In genomic region chr1:186218661-186219352, GRCh38 we compare ENCODE assay signal across 14 cellular contexts.
DNase-seq lines count a peak whose midpoint lies in the region; ATAC-seq and TF ChIP-seq lines count a peak whose summit lies in the region.
"Had no signal": no experiment of that assay in that cellular context is flagged by ENCODE, and none has a peak within 500 bp of the region (broad histone marks: within the 10 kb centered on the region; RNA-seq: fewer than 3 reads in every experiment).

No MANE protein-coding gene starts in this region.

- H3K4me3 ChIP-seq in MM.1S (ENCODE audit: low read length) (no peak overlapping the region), smooth muscle cell (no peak overlapping the region)
- H3K4me3 ChIP-seq: suprapubic skin had no signal

- ATAC-seq in GM19372 (IDR thresholded peaks at IDR 0.05; ENCODE audit: low read depth, unreplicated experiment), result peak; percentile 70
- ATAC-seq in HG02763 (IDR thresholded peaks at IDR 0.05; ENCODE audit: unreplicated experiment), result peak; percentile 71
- no peak for ATAC-seq in HG03280 (IDR thresholded peaks at IDR 0.05; ENCODE audit: unreplicated experiment)
- ATAC-seq: right cardiac atrium had no signal

- peak overlapping the region; percentile 36; the same call in 1 of the 2 replicates for H3K27ac ChIP-seq in MM.1S (ENCODE audit: low read length)
- peak overlapping the region; percentile 77 for H3K27ac ChIP-seq in smooth muscle cell (ENCODE audit: low read depth)
- H3K27ac ChIP-seq: suprapubic skin had no signal

- H3K36me3 ChIP-seq in MM.1S (replicated peaks; ENCODE audit: insufficient read depth, low read length) (no peaks in the 10 kb centered on the region), smooth muscle cell (ENCODE audit: low read depth) (no peaks in the 10 kb centered on the region)
- H3K36me3 ChIP-seq: suprapubic skin had no signal

- H2AFZ ChIP-seq in MM.1S (ENCODE audit: low read length), result 0 out of 2 replicates have a peak overlapping the region, but pooled peaks have one; percentile 8
- no peak overlapping the region for H2AFZ ChIP-seq in smooth muscle cell (ENCODE audit: low read depth)

- TF ChIP-seq CTCF in MM.1S (IDR thresholded peaks at IDR 0.05; ENCODE audit: low read length) (no peak), smooth muscle cell (IDR thresholded peaks at IDR 0.05; ENCODE audit: borderline replicate concordance, insufficient read depth, poor library complexity, severe bottlenecking) (no peak)

- H3K9ac ChIP-seq in MM.1S (ENCODE audit: low read length) (no peak overlapping the region), smooth muscle cell (ENCODE audit: low read depth) (no peak overlapping the region)

- H3K36me3 Mint-ChIP-seq in immature natural killer cell, result no peaks in the 10 kb centered on the region

- H3K27ac Mint-ChIP-seq in immature natural killer cell, result no peak overlapping the region

- H3F3A ChIP-seq in MM.1S (ENCODE audit: insufficient read depth, low read length) (peaks cover 6% of the 10 kb centered on the region; the same call in 1 of the 2 replicates), smooth muscle cell (ENCODE audit: low read depth) (peaks cover 19% of the 10 kb centered on the region)

- no peaks in the 10 kb centered on the region for H3K4me1 Mint-ChIP-seq in immature natural killer cell

- H3K9me2 ChIP-seq in MM.1S (replicated peaks; ENCODE audit: insufficient read depth, low read length), result no peaks in the 10 kb centered on the region

- H3K4me1 ChIP-seq in MM.1S (ENCODE audit: low read length) (peaks cover 8% of the 10 kb centered on the region), smooth muscle cell (ENCODE audit: low read depth) (no peaks in the 10 kb centered on the region)
- H3K4me1 ChIP-seq: suprapubic skin had no signal

- H4K20me1 ChIP-seq in MM.1S (ENCODE audit: insufficient read depth, low read length), result no peaks in the 10 kb centered on the region
- H4K20me1 ChIP-seq in smooth muscle cell (ENCODE audit: low read depth), result no peaks in the 10 kb centered on the region

- WGBS in smooth muscle cell (ENCODE audit: low lambda C conversion rate), result 77% methylated on average over 4 of the region's 4 CpGs

- no peaks in the 10 kb centered on the region for H3K27me3 Mint-ChIP-seq in immature natural killer cell (ENCODE audit: low read depth in 3 of 3)

- no peak overlapping the region; the same call in 1 of the 2 replicates for H3K4me2 ChIP-seq in MM.1S (ENCODE audit: low read depth, low read length)
- peak overlapping the region; percentile 41 for H3K4me2 ChIP-seq in smooth muscle cell

- H3K4me3 Mint-ChIP-seq in immature natural killer cell, result no peak overlapping the region

- no peaks in the 10 kb centered on the region for H3K9me3 ChIP-seq in MM.1S (replicated peaks; ENCODE audit: insufficient read depth, low read length)
- H3K9me3 ChIP-seq in smooth muscle cell (replicated peaks; ENCODE audit: low read depth), result no peaks in the 10 kb centered on the region
- H3K9me3 ChIP-seq: suprapubic skin had no signal

- H3K27me3 ChIP-seq in MM.1S (replicated peaks; ENCODE audit: insufficient read depth, low read length) (no peaks in the 10 kb centered on the region), smooth muscle cell (ENCODE audit: low read depth) (no peaks in the 10 kb centered on the region)
- H3K27me3 ChIP-seq: suprapubic skin had no signal

- DNase-seq in MM.1S, result peak; percentile 15
- DNase-seq in smooth muscle cell (lab: John Stamatoyannopoulos, UW; ENCODE audit: unreplicated experiment), result no peak
- DNase-seq in GM19238 (ENCODE audit: insufficient read length, low spot score), result no peak
- no peak for DNase-seq in NK-92 treated with Interleukin-12 subunit alpha and Interleukin-12 subunit beta, amount 100 ng/mL, for 24 hours (lab: John Stamatoyannopoulos, UW)
- DNase-seq in immature natural killer cell, result no peak
- DNase-seq: activated CD8-positive, alpha-beta memory T cell treated with anti-CD3 and anti-CD28 coated beads, Interleukin-2, amount 50 U/mL, for 48 hours; GOT3; kidney; NCI-H1694 had no signal

- H3K9me3 Mint-ChIP-seq in immature natural killer cell, result peaks cover 0 to 3% (median 0%) of the 10 kb centered on the region in 6 donors

- H3K79me2 ChIP-seq in MM.1S (ENCODE audit: low read length) (no peaks in the 10 kb centered on the region), smooth muscle cell (ENCODE audit: low read depth) (no peaks in the 10 kb centered on the region)
